Comparison of ENCODE assay signal across 8 cellular contexts in the genomic region with DNA sequence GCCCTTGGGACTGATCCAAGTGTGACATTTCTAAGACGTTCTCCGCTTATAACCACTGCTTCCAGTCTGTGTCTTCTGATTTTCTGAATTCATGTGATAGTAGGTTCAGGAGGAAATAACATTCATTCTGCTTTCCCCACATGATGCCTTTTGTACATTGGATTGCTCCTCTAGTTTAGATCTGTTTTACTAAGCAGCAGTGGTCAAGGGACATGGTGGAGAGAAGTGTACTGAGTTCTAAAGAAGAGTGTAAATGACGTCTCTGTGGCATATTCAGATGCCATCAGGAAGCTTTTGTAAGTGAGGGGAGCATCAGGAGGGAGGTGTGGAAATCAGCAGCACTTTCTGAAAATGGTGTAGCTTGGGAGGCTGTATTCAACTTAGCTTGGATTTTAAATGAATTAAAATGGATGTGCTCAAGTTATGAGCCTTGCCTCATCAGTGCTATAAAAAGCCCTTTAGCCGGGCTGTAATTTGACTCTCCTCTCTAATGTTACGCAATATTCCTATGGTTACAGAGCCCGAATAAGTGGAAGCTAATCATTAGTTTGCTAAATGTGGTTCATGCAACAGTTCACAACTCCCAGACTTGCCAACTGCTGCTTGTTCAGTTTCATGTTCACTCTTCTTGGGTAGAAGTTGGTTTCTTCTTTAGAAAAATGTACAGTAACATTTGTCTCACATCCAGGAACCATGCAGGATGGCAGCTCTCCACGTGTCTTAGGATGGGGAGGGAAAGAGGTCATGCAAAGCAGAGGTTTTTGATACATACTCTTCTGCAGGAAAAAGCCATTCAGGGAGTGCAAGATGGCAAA.
DNase-seq lines count a peak whose midpoint lies in the region; ATAC-seq and TF ChIP-seq lines count a peak whose summit lies in the region.
"Had no signal": no experiment of that assay in that cellular context is flagged by ENCODE, and none has a peak within 500 bp of the region (broad histone marks: within the 10 kb centered on the region; RNA-seq: fewer than 3 reads in every experiment).

No MANE protein-coding gene starts in this region.

- H3K4me3 Mint-ChIP-seq in activated naive CD4-positive, alpha-beta T cell treated with anti-CD3 and anti-CD28 coated beads for 36 hours = no peak overlapping the region

- CTCF ChIA-PET in activated naive CD4-positive, alpha-beta T cell treated with anti-CD3 and anti-CD28 coated beads for 36 hours (lab: Charles Lee) = interaction anchor here (1.2 kb wide), 1 partner anchor 11 kb away, joined by 3 read pairs; no protein-coding TSS in a partner anchor

- DNase-seq in NCI-H2107 (lab: John Stamatoyannopoulos, UW) (peak; percentile 46), astrocyte of the cerebellum (ENCODE audit: low read depth) (peak; percentile 86), left lung (no peak)
- no peak for DNase-seq in activated naive CD4-positive, alpha-beta T cell treated with anti-CD3 and anti-CD28 coated beads for 36 hours

- H3K4me1 Mint-ChIP-seq in activated naive CD4-positive, alpha-beta T cell treated with anti-CD3 and anti-CD28 coated beads for 36 hours (ENCODE audit: low read depth) = peaks cover 67% of the 10 kb centered on the region

- H3K27me3 Mint-ChIP-seq in activated naive CD4-positive, alpha-beta T cell treated with anti-CD3 and anti-CD28 coated beads for 36 hours (ENCODE audit: low read depth) = no peaks in the 10 kb centered on the region

- no peaks in the 10 kb centered on the region for H3K9me3 Mint-ChIP-seq in activated naive CD4-positive, alpha-beta T cell treated with anti-CD3 and anti-CD28 coated beads for 36 hours

- no peak overlapping the region for H3K27ac Mint-ChIP-seq in activated naive CD4-positive, alpha-beta T cell treated with anti-CD3 and anti-CD28 coated beads for 36 hours

- TF ChIP-seq CTCF in astrocyte of the cerebellum (IDR thresholded peaks at IDR 0.05; ENCODE audit: low read depth, low read length, missing control alignments) = no peak
- TF ChIP-seq CTCF in left lung (IDR thresholded peaks at IDR 0.05) = no peak

- no peaks in the 10 kb centered on the region for H3K27me3 ChIP-seq in left lung

- intact Hi-C loops in left lung (cut with DNase I) = no loop called here
- intact Hi-C loops in activated naive CD4-positive, alpha-beta T cell treated with anti-CD3 and anti-CD28 coated beads for 36 hours (cut with micrococcal nuclease) = loop anchor here (10.0 kb wide), 1 partner anchor 1037 kb away; the partner anchor contains the start of gene GNPDA1

- ATAC-seq in GM21786 (IDR thresholded peaks at IDR 0.05; ENCODE audit: unreplicated experiment) (peak; percentile 18), left lung (peak; percentile 95), GM18498 (IDR thresholded peaks at IDR 0.05; ENCODE audit: unreplicated experiment) (no peak), GM19324 (IDR thresholded peaks at IDR 0.05; ENCODE audit: low FRiP score, unreplicated experiment) (no peak)

- in situ Hi-C loops in astrocyte of the cerebellum (cut with HindIII; ENCODE audit: low sequenced_read_pairs) = no loop called here

- peak overlapping the region; percentile 45 to 82 for H3K27ac ChIP-seq in left lung
- H3K27ac ChIP-seq: SJSA1 had no signal

- H3K36me3 ChIP-seq in left lung = peaks cover 0 to 20% of the 10 kb centered on the region in 2 donors

- H3K9me3 ChIP-seq in left lung = no peaks in the 10 kb centered on the region
- H3K9me3 ChIP-seq: SJSA1 had no signal

- peaks cover 8 to 31% of the 10 kb centered on the region in 2 donors for H3K4me1 ChIP-seq in left lung

- H3K4me3 ChIP-seq in astrocyte of the cerebellum (ENCODE audit: low read depth, low read length) (no peak overlapping the region), left lung (no peak overlapping the region)
- H3K4me3 ChIP-seq: SJSA1 had no signal

- H3K36me3 Mint-ChIP-seq in activated naive CD4-positive, alpha-beta T cell treated with anti-CD3 and anti-CD28 coated beads for 36 hours (ENCODE audit: low read depth) = peaks cover 5% of the 10 kb centered on the region

Comparison
In these comparisons a context has a peak if more than half of its experiments do, and no peak if none do; other contexts are left out.
1. ATAC-seq: peak in GM21786 (single experiment) and left lung (single experiment); none in GM18498 (single experiment) and GM19324 (single experiment).
2. DNase-seq: peak in NCI-H2107 (single experiment) and astrocyte of the cerebellum (single experiment); none in left lung (0 of 2) and activated naive CD4-positive, alpha-beta T cell treated with anti-CD3 and anti-CD28 coated beads for 36 hours (single experiment).